ENCODE assay signal across 8 cellular contexts in the genomic region with DNA sequence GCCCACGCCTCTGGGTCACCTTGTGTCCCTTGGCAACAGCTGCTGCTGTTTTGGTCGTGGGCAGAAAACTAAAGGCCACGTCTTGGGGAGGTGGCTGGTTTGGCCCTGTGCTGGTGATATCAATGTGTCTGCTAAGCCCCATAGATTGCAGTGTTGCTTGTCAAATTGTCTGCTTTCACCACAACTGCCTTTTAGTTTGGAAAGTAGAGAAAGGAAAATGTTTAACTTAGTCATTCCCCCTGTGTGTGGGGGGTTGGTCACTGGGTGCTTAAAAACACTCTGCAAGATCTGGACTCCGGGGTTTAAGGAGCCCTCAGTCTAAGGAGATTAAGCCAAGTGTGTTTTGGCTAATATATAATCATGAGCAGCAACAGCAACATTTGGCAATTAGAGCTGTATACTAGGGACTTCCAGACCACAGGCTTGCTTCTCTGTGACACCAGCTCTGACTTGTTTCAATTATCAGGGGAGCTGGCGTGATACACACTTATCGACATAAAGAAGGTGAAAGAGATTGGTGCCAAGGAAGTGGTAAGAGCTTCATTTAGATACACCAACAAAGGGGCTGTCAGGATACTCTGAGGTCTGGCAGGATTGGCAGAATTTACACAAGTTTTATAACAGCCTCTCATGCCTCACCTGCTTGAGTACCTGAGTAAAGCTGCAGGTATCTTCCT. TPM values are rescaled to one million over a fixed set of nuclear protein-coding genes. Genes with fewer than 3 reads are reported as not detected.
DNase-seq lines count a peak whose midpoint lies in the region; ATAC-seq, FAIRE-seq and TF ChIP-seq lines count a peak whose summit lies in the region.

No MANE protein-coding gene starts in this region.

- peak overlapping the region; percentile 66 for H3K27ac ChIP-seq in naive thymus-derived CD4-positive, alpha-beta T cell (ENCODE audit: low read depth, low read length)
- H3K27ac ChIP-seq in caudate nucleus (ENCODE audit: low read depth, low read length) = no peak overlapping the region

- no peaks in the 10 kb centered on the region for H3K27me3 ChIP-seq in naive thymus-derived CD4-positive, alpha-beta T cell (ENCODE audit: control insufficient read depth in 2 of 2, insufficient read depth in 2 of 2, low read length in 2 of 2)

- DNase-seq in AG09309 (ENCODE audit: low read depth) (no peak), M059J (ENCODE audit: low read depth) (peak; percentile 64), SIG-M5 treated with dmso at 0.1 percent for 504 hours (lab: John Stamatoyannopoulos, UW; ENCODE audit: unreplicated experiment) (no peak), GF-D8 (lab: John Stamatoyannopoulos, UW) (no peak), caudate nucleus (lab: John Stamatoyannopoulos, UW) (no peak), urothelium cell line (ENCODE audit: low spot score) (no peak)
- DNase-seq in naive thymus-derived CD4-positive, alpha-beta T cell = peak in 6 of 9 donors; percentile 32 to 57 (median 48)

- H3K4me1 ChIP-seq in naive thymus-derived CD4-positive, alpha-beta T cell (ENCODE audit: control insufficient read depth in 2 of 2, insufficient read depth in 2 of 2, low read length in 2 of 2) = peaks cover 45 to 58% of the 10 kb centered on the region in 2 donors

- H3K36me3 ChIP-seq in naive thymus-derived CD4-positive, alpha-beta T cell (ENCODE audit: control insufficient read depth in 2 of 3, insufficient read depth in 3 of 3, low read length in 3 of 3) = peaks cover 0 to 3% (median 0%) of the 10 kb centered on the region in 3 experiments

- peaks cover 26% of the 10 kb centered on the region for H3K27me3 Mint-ChIP-seq in brain
- peaks cover 0 to 3% (median 0%) of the 10 kb centered on the region in 5 donors for H3K27me3 Mint-ChIP-seq in naive thymus-derived CD4-positive, alpha-beta T cell

- intact Hi-C loops in naive thymus-derived CD4-positive, alpha-beta T cell (cut with micrococcal nuclease) = loop anchor here (1.0 to 10.0 kb wide), 10 partner anchors 12 to 766 kb away; no protein-coding TSS in a partner anchor

- peak; percentile 20 for ATAC-seq in naive thymus-derived CD4-positive, alpha-beta T cell

- peaks cover 71% of the 10 kb centered on the region for H3K4me1 Mint-ChIP-seq in brain
- H3K4me1 Mint-ChIP-seq in naive thymus-derived CD4-positive, alpha-beta T cell = peaks cover 48 to 71% (median 65%) of the 10 kb centered on the region in 7 donors

- peaks cover 7% of the 10 kb centered on the region for H3K36me3 Mint-ChIP-seq in brain
- H3K36me3 Mint-ChIP-seq in naive thymus-derived CD4-positive, alpha-beta T cell = peaks cover 3 to 49% (median 10%) of the 10 kb centered on the region in 5 donors

- no peak for TF ChIP-seq CTCF in AG09309 (IDR thresholded peaks at IDR 0.05; ENCODE audit: control insufficient read depth, insufficient read depth, low read depth, low read length, missing control alignments)
- no peak for TF ChIP-seq CTCF in brain (conservative IDR thresholded peaks at IDR 0.05)

- FAIRE-seq in urothelium cell line (lab: Jason Lieb, UNC) = no peak

- POLR2A ChIA-PET in naive thymus-derived CD4-positive, alpha-beta T cell (lab: Charles Lee) = interaction anchor here (0.6 to 8.7 kb wide), 10 partner anchors 12 to 187 kb away, joined by 3 to 104 read pairs (median 4); no protein-coding TSS in a partner anchor

- CTCF ChIA-PET in naive thymus-derived CD4-positive, alpha-beta T cell (lab: Charles Lee) = interaction anchor here (0.5 to 3.4 kb wide), 6 partner anchors 12 to 1006 kb away, joined by 3 to 22 read pairs (median 4); no protein-coding TSS in a partner anchor

- H3K4me3 ChIP-seq in AG09309 (ENCODE audit: control insufficient read depth, low read depth, low read length) = peak overlapping the region; percentile 96
- H3K4me3 ChIP-seq in naive thymus-derived CD4-positive, alpha-beta T cell (ENCODE audit: low read length) = peak overlapping the region; percentile 79

- peaks cover 0 to 5% (median 0%) of the 10 kb centered on the region in 5 experiments for H3K9me3 Mint-ChIP-seq in brain
- no peaks in the 10 kb centered on the region for H3K9me3 Mint-ChIP-seq in naive thymus-derived CD4-positive, alpha-beta T cell

- H3K4me3 Mint-ChIP-seq in brain = peak overlapping the region in 4 of 5 experiments; percentile 92 to 98 (median 94)
- peak overlapping the region; percentile 89 to 100 (median 94) for H3K4me3 Mint-ChIP-seq in naive thymus-derived CD4-positive, alpha-beta T cell

- H3K9me3 ChIP-seq in naive thymus-derived CD4-positive, alpha-beta T cell (ENCODE audit: control insufficient read depth in 2 of 3, low read length in 3 of 3) = no peaks in the 10 kb centered on the region

- H3K27ac Mint-ChIP-seq in brain = peak overlapping the region in 4 of 5 experiments; percentile 46 to 97 (median 94)
- H3K27ac Mint-ChIP-seq in naive thymus-derived CD4-positive, alpha-beta T cell = peak overlapping the region; percentile 42 to 97 (median 85)

RNA-seq across cellular contexts. Expression of gene SMAD3, which starts 3.5 kb away (rescaled TPM):
- 32.6 and 46.7 TPM in 2 replicates for total RNA-seq in M059J (2014; rRNA removed; shearing (Covaris generic))
- polyA plus RNA-seq in brain (ENCODE audit: insufficient read depth, low read depth, low replicate concordance) = 7.8 TPM
- 100 to 1,000 TPM in 3 of 5 experiments, 10 to 100 TPM in 2; 27.4 to 142 (median 113) TPM for total RNA-seq in naive thymus-derived CD4-positive, alpha-beta T cell
- 10 to 100 TPM in 1 of 2 donors, 1 to 10 TPM in 1; 4.0 to 11.5 TPM for polyA plus RNA-seq in naive thymus-derived CD4-positive, alpha-beta T cell

Comparison
In these comparisons a context has a peak if more than half of its experiments do, and no peak if none do; other contexts are left out.
1. DNase-seq: peak in M059J (single experiment) and naive thymus-derived CD4-positive, alpha-beta T cell (6 of 9); none in AG09309 (single experiment), SIG-M5 treated with dmso at 0.1 percent for 504 hours (single experiment), GF-D8 (single experiment), caudate nucleus (0 of 61) and urothelium cell line (single experiment).